ENCODE assay signal across 1 cellular context in the genomic region with DNA sequence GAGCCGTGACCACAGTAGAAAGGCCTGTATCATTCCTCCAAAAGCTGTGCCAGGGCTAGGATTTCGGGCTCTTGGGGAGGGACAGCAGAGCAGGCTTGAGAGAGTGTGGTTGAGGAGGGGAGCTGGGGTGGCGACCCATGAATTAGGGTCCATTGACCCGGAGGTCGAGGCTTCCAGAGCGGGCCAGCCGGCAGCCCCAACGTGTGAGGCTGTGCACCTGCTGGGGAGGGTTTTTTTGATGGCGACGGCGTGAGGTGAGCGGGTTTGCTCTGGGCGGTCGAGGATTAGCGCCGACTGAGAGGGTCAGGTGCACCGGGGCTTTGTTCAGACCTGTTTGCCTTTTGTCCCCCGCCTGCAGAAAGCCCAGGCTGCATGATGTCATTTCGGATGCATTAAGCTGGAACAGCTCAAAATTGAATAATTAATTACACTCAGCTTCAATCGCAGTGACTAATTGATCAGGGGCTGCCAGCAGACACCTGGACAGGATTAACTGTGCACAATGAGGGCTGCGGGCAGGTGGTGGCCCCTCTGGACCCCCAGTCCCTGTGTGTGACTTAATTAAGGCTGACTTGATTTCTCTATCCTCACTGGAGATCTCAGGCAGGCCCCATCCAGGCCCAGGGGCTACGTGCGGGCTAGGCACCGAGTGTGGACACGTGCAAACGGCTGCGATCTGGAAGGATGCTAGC.
TF ChIP-seq lines count a peak whose summit lies in the region.

No MANE protein-coding gene starts in this region.

TF ChIP-seq in SK-N-SH, 30 proteins besides CTCF, POLR2A, EP300 and RAD21 (continued from another document):
- TF ChIP-seq, protein P1, sequence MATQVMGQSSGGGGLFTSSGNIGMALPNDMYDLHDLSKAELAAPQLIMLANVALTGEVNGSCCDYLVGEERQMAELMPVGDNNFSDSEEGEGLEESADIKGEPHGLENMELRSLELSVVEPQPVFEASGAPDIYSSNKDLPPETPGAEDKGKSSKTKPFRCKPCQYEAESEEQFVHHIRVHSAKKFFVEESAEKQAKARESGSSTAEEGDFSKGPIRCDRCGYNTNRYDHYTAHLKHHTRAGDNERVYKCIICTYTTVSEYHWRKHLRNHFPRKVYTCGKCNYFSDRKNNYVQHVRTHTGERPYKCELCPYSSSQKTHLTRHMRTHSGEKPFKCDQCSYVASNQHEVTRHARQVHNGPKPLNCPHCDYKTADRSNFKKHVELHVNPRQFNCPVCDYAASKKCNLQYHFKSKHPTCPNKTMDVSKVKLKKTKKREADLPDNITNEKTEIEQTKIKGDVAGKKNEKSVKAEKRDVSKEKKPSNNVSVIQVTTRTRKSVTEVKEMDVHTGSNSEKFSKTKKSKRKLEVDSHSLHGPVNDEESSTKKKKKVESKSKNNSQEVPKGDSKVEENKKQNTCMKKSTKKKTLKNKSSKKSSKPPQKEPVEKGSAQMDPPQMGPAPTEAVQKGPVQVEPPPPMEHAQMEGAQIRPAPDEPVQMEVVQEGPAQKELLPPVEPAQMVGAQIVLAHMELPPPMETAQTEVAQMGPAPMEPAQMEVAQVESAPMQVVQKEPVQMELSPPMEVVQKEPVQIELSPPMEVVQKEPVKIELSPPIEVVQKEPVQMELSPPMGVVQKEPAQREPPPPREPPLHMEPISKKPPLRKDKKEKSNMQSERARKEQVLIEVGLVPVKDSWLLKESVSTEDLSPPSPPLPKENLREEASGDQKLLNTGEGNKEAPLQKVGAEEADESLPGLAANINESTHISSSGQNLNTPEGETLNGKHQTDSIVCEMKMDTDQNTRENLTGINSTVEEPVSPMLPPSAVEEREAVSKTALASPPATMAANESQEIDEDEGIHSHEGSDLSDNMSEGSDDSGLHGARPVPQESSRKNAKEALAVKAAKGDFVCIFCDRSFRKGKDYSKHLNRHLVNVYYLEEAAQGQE (IDR thresholded peaks at IDR 0.05; ENCODE audit: low read depth, low read length): no peak
- TF ChIP-seq, protein P2, sequence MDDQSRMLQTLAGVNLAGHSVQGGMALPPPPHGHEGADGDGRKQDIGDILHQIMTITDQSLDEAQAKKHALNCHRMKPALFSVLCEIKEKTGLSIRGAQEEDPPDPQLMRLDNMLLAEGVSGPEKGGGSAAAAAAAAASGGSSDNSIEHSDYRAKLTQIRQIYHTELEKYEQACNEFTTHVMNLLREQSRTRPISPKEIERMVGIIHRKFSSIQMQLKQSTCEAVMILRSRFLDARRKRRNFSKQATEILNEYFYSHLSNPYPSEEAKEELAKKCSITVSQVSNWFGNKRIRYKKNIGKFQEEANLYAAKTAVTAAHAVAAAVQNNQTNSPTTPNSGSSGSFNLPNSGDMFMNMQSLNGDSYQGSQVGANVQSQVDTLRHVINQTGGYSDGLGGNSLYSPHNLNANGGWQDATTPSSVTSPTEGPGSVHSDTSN (IDR thresholded peaks at IDR 0.05): no peak
- TF ChIP-seq RFX5 (IDR thresholded peaks at IDR 0.05; ENCODE audit: low read length): peak; percentile 30; the same call in 1 of the 2 replicates
- peak; percentile 80 for TF ChIP-seq CHD2 (IDR thresholded peaks at IDR 0.05; ENCODE audit: low read length, partially characterized antibody)
- no peak for TF ChIP-seq RXRA (IDR thresholded peaks at IDR 0.05; ENCODE audit: borderline replicate concordance, low read depth)
- no peak for TF ChIP-seq FOSL2 (IDR thresholded peaks at IDR 0.05; ENCODE audit: borderline replicate concordance, low read depth)
- no peak for TF ChIP-seq TEAD4 (IDR thresholded peaks at IDR 0.05; ENCODE audit: borderline replicate concordance, insufficient read depth)
- TF ChIP-seq NFIC (IDR thresholded peaks at IDR 0.05; ENCODE audit: borderline replicate concordance): no peak
- no peak for TF ChIP-seq FOXM1 (IDR thresholded peaks at IDR 0.05; ENCODE audit: low read depth)
- TF ChIP-seq SIN3A (IDR thresholded peaks at IDR 0.05; ENCODE audit: borderline replicate concordance, low read depth, low read length): no peak
- no peak for TF ChIP-seq SMC3 (IDR thresholded peaks at IDR 0.05; ENCODE audit: low read depth, low read length)
- TF ChIP-seq EZH2phosphoT487 (IDR thresholded peaks at IDR 0.05; ENCODE audit: borderline replicate concordance, low read depth): no peak
- TF ChIP-seq, protein P3, sequence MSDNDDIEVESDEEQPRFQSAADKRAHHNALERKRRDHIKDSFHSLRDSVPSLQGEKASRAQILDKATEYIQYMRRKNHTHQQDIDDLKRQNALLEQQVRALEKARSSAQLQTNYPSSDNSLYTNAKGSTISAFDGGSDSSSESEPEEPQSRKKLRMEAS (IDR thresholded peaks at IDR 0.05; ENCODE audit: low read depth): no peak
- TF ChIP-seq RCOR1 (IDR thresholded peaks at IDR 0.05; ENCODE audit: low read length): peak; percentile 84
- no peak for TF ChIP-seq POLR2AphosphoS5 (IDR thresholded peaks at IDR 0.05; ENCODE audit: low read depth, low read length)
- no peak for TF ChIP-seq YY1 (IDR thresholded peaks at IDR 0.05; ENCODE audit: low read depth)
- TF ChIP-seq TAF1 (IDR thresholded peaks at IDR 0.05; ENCODE audit: borderline replicate concordance, low read depth, low read length): no peak
- TF ChIP-seq FOXJ3 (CRISPR knock-in tag; IDR thresholded peaks at IDR 0.05): peak; percentile 97
- TF ChIP-seq MEF2A (IDR thresholded peaks at IDR 0.05; ENCODE audit: borderline replicate concordance, low read depth): no peak
- peak; percentile 95 for TF ChIP-seq GATA2 (CRISPR knock-in tag; IDR thresholded peaks at IDR 0.05)
TF ChIP-seq in SK-N-SH: peak in this region for 6.
